Comparison of ENCODE assay signal across 1 cellular context in genomic region chr4:176195184-176195978, GRCh38.
TF ChIP-seq lines count a peak whose summit lies in the region.

TSS of gene SPATA4 (minus strand) at chr4:176195585. CDS start at chr4:176195562, 23 bp downstream.

TF ChIP-seq in HEK293, 187 proteins besides CTCF, POLR2A, EP300 and RAD21 (continued from another document and continues in another):
- TF ChIP-seq, protein P1, sequence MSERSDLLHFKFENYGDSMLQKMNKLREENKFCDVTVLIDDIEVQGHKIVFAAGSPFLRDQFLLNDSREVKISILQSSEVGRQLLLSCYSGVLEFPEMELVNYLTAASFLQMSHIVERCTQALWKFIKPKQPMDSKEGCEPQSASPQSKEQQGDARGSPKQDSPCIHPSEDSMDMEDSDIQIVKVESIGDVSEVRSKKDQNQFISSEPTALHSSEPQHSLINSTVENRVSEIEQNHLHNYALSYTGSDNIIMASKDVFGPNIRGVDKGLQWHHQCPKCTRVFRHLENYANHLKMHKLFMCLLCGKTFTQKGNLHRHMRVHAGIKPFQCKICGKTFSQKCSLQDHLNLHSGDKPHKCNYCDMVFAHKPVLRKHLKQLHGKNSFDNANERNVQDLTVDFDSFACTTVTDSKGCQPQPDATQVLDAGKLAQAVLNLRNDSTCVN (tag by site-specific recombination; optimal IDR thresholded peaks at IDR 0.05) = peak; percentile 48
- TF ChIP-seq ZNF677 (tag by site-specific recombination; IDR thresholded peaks at IDR 0.05) (no peak), ZNF280D (tag by site-specific recombination; IDR thresholded peaks at IDR 0.05) (no peak), ZNF830 (tag by site-specific recombination; IDR thresholded peaks at IDR 0.05; ENCODE audit: low read depth) (no peak), HOXD13 (CRISPR knock-in tag; IDR thresholded peaks at IDR 0.05; ENCODE audit: borderline replicate concordance) (no peak), MZF1 (tag by site-specific recombination; IDR thresholded peaks at IDR 0.05; ENCODE audit: borderline replicate concordance) (no peak), FEZF1 (tag by site-specific recombination; IDR thresholded peaks at IDR 0.05) (no peak), ZNF837 (tag by site-specific recombination; IDR thresholded peaks at IDR 0.05) (no peak), ZNF664 (tag by site-specific recombination; IDR thresholded peaks at IDR 0.05) (no peak), ZNF623 (tag by site-specific recombination; IDR thresholded peaks at IDR 0.05) (no peak), ZNF138 (tag by site-specific recombination; IDR thresholded peaks at IDR 0.05; ENCODE audit: borderline replicate concordance) (no peak), ZBTB10 (tag by site-specific recombination; IDR thresholded peaks at IDR 0.05) (no peak), ZEB2 (tag by site-specific recombination; IDR thresholded peaks at IDR 0.05) (peak; percentile 36; the same call in 1 of the 2 replicates), ZNF311 (tag by site-specific recombination; IDR thresholded peaks at IDR 0.05; ENCODE audit: borderline replicate concordance) (no peak), ZNF670 (tag by site-specific recombination; IDR thresholded peaks at IDR 0.05; ENCODE audit: low read depth) (no peak), KLF8 (tag by site-specific recombination; IDR thresholded peaks at IDR 0.05) (peak; percentile 32; the same call in 1 of the 2 replicates), ZNF157 (tag by site-specific recombination; IDR thresholded peaks at IDR 0.05) (no peak), ZFP3 (tag by site-specific recombination; IDR thresholded peaks at IDR 0.05; ENCODE audit: low read depth) (no peak), ZBTB7A (tag by site-specific recombination; IDR thresholded peaks at IDR 0.05; ENCODE audit: low read depth) (no peak), BCL11B (tag by site-specific recombination; IDR thresholded peaks at IDR 0.05; ENCODE audit: low read depth) (no peak), ZNF76 (tag by site-specific recombination; IDR thresholded peaks at IDR 0.05; ENCODE audit: borderline replicate concordance, low read depth) (no peak), GLI2 (tag by site-specific recombination; IDR thresholded peaks at IDR 0.05; ENCODE audit: borderline replicate concordance, low read depth) (no peak), ZNF544 (tag by site-specific recombination; IDR thresholded peaks at IDR 0.05) (no peak), ZNF221 (tag by site-specific recombination; IDR thresholded peaks at IDR 0.05; ENCODE audit: borderline replicate concordance) (no peak), REPIN1 (tag by site-specific recombination; IDR thresholded peaks at IDR 0.05; ENCODE audit: low read depth) (no peak), ZNF585B (tag by site-specific recombination; IDR thresholded peaks at IDR 0.05) (no peak), TCF7L2 (IDR thresholded peaks at IDR 0.05; ENCODE audit: borderline replicate concordance, low read depth, low read length) (no peak), ZNF266 (tag by site-specific recombination; IDR thresholded peaks at IDR 0.05; ENCODE audit: low read depth) (no peak), SP7 (tag by site-specific recombination; IDR thresholded peaks at IDR 0.05) (0 out of 2 replicates have a peak, but pooled peaks have one; percentile 29), ZNF654 (tag by site-specific recombination; IDR thresholded peaks at IDR 0.05; ENCODE audit: low read depth) (no peak), ZNF341 (tag by site-specific recombination; IDR thresholded peaks at IDR 0.05; ENCODE audit: low read depth) (no peak), ZNF24 (tag by site-specific recombination; IDR thresholded peaks at IDR 0.05) (no peak), KLF1 (tag by site-specific recombination; IDR thresholded peaks at IDR 0.05) (no peak), ZNF239 (tag by site-specific recombination; IDR thresholded peaks at IDR 0.05) (no peak), ZNF561 (tag by site-specific recombination; IDR thresholded peaks at IDR 0.05; ENCODE audit: borderline replicate concordance) (no peak), KLF7 (tag by site-specific recombination; IDR thresholded peaks at IDR 0.05; ENCODE audit: borderline replicate concordance) (no peak), SETDB1 (IDR thresholded peaks at IDR 0.05; ENCODE audit: insufficient read length, low read length) (no peak), ZNF23 (tag by site-specific recombination; IDR thresholded peaks at IDR 0.05; ENCODE audit: borderline replicate concordance) (no peak), ZBTB17 (tag by site-specific recombination; IDR thresholded peaks at IDR 0.05) (peak; percentile 93), ZNF324 (tag by site-specific recombination; IDR thresholded peaks at IDR 0.05) (no peak), GLIS1 (tag by site-specific recombination; IDR thresholded peaks at IDR 0.05) (peak; percentile 66; the same call in 1 of the 2 replicates), ZNF223 (tag by site-specific recombination; IDR thresholded peaks at IDR 0.05) (no peak)
- TF ChIP-seq, protein P2, sequence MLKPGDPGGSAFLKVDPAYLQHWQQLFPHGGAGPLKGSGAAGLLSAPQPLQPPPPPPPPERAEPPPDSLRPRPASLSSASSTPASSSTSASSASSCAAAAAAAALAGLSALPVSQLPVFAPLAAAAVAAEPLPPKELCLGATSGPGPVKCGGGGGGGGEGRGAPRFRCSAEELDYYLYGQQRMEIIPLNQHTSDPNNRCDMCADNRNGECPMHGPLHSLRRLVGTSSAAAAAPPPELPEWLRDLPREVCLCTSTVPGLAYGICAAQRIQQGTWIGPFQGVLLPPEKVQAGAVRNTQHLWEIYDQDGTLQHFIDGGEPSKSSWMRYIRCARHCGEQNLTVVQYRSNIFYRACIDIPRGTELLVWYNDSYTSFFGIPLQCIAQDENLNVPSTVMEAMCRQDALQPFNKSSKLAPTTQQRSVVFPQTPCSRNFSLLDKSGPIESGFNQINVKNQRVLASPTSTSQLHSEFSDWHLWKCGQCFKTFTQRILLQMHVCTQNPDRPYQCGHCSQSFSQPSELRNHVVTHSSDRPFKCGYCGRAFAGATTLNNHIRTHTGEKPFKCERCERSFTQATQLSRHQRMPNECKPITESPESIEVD (tag by site-specific recombination; IDR thresholded peaks at IDR 0.05) = no peak
- TF ChIP-seq, protein P3, sequence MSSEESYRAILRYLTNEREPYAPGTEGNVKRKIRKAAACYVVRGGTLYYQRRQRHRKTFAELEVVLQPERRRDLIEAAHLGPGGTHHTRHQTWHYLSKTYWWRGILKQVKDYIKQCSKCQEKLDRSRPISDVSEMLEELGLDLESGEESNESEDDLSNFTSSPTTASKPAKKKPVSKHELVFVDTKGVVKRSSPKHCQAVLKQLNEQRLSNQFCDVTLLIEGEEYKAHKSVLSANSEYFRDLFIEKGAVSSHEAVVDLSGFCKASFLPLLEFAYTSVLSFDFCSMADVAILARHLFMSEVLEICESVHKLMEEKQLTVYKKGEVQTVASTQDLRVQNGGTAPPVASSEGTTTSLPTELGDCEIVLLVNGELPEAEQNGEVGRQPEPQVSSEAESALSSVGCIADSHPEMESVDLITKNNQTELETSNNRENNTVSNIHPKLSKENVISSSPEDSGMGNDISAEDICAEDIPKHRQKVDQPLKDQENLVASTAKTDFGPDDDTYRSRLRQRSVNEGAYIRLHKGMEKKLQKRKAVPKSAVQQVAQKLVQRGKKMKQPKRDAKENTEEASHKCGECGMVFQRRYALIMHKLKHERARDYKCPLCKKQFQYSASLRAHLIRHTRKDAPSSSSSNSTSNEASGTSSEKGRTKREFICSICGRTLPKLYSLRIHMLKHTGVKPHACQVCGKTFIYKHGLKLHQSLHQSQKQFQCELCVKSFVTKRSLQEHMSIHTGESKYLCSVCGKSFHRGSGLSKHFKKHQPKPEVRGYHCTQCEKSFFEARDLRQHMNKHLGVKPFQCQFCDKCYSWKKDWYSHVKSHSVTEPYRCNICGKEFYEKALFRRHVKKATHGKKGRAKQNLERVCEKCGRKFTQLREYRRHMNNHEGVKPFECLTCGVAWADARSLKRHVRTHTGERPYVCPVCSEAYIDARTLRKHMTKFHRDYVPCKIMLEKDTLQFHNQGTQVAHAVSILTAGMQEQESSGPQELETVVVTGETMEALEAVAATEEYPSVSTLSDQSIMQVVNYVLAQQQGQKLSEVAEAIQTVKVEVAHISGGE (tag by site-specific recombination; conservative IDR thresholded peaks at IDR 0.05; ENCODE audit: low read depth) = 0 out of 2 replicates have a peak, but pooled peaks have one; percentile 11
- TF ChIP-seq, protein P4, sequence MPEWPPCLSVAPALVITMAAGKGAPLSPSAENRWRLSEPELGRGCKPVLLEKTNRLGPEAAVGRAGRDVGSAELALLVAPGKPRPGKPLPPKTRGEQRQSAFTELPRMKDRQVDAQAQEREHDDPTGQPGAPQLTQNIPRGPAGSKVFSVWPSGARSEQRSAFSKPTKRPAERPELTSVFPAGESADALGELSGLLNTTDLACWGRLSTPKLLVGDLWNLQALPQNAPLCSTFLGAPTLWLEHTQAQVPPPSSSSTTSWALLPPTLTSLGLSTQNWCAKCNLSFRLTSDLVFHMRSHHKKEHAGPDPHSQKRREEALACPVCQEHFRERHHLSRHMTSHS (tag by site-specific recombination; IDR thresholded peaks at IDR 0.05) = no peak
- TF ChIP-seq, protein P5, sequence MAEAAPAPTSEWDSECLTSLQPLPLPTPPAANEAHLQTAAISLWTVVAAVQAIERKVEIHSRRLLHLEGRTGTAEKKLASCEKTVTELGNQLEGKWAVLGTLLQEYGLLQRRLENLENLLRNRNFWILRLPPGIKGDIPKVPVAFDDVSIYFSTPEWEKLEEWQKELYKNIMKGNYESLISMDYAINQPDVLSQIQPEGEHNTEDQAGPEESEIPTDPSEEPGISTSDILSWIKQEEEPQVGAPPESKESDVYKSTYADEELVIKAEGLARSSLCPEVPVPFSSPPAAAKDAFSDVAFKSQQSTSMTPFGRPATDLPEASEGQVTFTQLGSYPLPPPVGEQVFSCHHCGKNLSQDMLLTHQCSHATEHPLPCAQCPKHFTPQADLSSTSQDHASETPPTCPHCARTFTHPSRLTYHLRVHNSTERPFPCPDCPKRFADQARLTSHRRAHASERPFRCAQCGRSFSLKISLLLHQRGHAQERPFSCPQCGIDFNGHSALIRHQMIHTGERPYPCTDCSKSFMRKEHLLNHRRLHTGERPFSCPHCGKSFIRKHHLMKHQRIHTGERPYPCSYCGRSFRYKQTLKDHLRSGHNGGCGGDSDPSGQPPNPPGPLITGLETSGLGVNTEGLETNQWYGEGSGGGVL (tag by site-specific recombination; IDR thresholded peaks at IDR 0.05) = peak; percentile 52
- TF ChIP-seq, protein P6, sequence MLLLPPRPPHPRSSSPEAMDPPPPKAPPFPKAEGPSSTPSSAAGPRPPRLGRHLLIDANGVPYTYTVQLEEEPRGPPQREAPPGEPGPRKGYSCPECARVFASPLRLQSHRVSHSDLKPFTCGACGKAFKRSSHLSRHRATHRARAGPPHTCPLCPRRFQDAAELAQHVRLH (tag by site-specific recombination; IDR thresholded peaks at IDR 0.05) = no peak
- TF ChIP-seq, protein P7, sequence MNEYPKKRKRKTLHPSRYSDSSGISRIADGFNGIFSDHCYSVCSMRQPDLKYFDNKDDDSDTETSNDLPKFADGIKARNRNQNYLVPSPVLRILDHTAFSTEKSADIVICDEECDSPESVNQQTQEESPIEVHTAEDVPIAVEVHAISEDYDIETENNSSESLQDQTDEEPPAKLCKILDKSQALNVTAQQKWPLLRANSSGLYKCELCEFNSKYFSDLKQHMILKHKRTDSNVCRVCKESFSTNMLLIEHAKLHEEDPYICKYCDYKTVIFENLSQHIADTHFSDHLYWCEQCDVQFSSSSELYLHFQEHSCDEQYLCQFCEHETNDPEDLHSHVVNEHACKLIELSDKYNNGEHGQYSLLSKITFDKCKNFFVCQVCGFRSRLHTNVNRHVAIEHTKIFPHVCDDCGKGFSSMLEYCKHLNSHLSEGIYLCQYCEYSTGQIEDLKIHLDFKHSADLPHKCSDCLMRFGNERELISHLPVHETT (tag by site-specific recombination; IDR thresholded peaks at IDR 0.05) = no peak
- TF ChIP-seq, protein P8, sequence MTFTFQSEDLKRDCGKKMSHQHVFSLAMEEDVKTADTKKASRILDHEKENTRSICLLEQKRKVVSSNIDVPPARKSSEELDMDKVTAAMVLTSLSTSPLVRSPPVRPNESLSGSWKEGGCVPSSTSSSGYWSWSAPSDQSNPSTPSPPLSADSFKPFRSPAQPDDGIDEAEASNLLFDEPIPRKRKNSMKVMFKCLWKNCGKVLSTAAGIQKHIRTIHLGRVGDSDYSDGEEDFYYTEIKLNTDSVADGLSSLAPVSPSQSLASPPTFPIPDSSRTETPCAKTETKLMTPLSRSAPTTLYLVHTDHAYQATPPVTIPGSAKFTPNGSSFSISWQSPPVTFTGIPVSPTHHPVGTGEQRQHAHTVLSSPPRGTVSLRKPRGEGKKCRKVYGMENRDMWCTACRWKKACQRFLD (tag by site-specific recombination; IDR thresholded peaks at IDR 0.05) = no peak
